Comparison of ENCODE assay signal across 16 cellular contexts in the genomic region with DNA sequence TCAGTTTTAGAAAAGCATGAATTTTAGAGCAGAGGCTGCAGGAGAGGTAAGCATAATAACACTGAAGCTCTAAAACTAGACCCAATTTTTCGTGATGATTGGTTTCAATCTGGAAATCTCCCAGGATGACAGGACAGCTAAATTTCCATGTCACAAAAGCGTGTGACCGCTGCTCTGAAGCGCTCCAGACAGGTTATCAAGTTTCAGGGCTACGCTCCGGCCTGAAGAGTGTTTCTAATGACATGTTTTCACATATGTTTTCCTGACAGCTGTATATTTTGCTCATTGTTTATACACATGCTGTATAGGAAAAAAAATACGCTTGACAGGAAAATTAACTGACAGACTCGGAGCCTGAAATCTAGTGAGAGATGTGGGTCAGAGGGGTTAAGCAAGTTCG.
DNase-seq lines count a peak whose midpoint lies in the region; ATAC-seq and TF ChIP-seq lines count a peak whose summit lies in the region.
"Had no signal": no experiment of that assay in that cellular context is flagged by ENCODE, and none has a peak within 500 bp of the region (broad histone marks: within the 10 kb centered on the region; RNA-seq: fewer than 3 reads in every experiment).

No MANE protein-coding gene starts in this region.

- H3K4me1 ChIP-seq in SJCRH30 (peaks cover 16% of the 10 kb centered on the region; the same call in 1 of the 2 replicates), gastrocnemius medialis (peaks cover 0 to 3% of the 10 kb centered on the region in 2 donors)
- H3K4me1 ChIP-seq: BE2C had no signal

- in situ Hi-C loops in gastrocnemius medialis (cut with MboI; ENCODE audit: low sequenced_read_pairs in 4 of 4) = no loop called here

- peak overlapping the region; percentile 13 for H3K4me3 ChIP-seq in SJCRH30
- no peak overlapping the region for H3K4me3 ChIP-seq in gastrocnemius medialis
- H3K4me3 ChIP-seq: GM12878 had no signal

- ATAC-seq in gastrocnemius medialis (peak in 1 of 2 donors; percentile 82), GM21423 (IDR thresholded peaks at IDR 0.05; ENCODE audit: unreplicated experiment) (no peak), HG03045 (IDR thresholded peaks at IDR 0.05; ENCODE audit: unreplicated experiment) (no peak)
- ATAC-seq: GM12878, HepG2 had no signal

- H3K9me3 ChIP-seq in SJCRH30 (replicated peaks) = no peaks in the 10 kb centered on the region
- no peaks in the 10 kb centered on the region for H3K9me3 ChIP-seq in gastrocnemius medialis
- H3K9me3 ChIP-seq: BE2C had no signal

- TF ChIP-seq POLR2A in gastrocnemius medialis (IDR thresholded peaks at IDR 0.05) = no peak

- no peak for TF ChIP-seq CTCF in gastrocnemius medialis (IDR thresholded peaks at IDR 0.05 in 4 of 5, conservative IDR thresholded peaks at IDR 0.05 in 1 of 5)

- DNase-seq in SJCRH30 (peak; percentile 38 to 58), left kidney (ENCODE audit: low read depth, low spot score) (peak; percentile 67), gastrocnemius medialis (no peak)
- DNase-seq in activated CD4-positive, alpha-beta T cell treated with anti-CD3 and anti-CD28 coated beads for 4 hours = no peak
- DNase-seq: ACHN; C1 segment of cervical spinal cord; CD4-positive, CD25-positive, alpha-beta regulatory T cell; CD8-positive, alpha-beta memory T cell; COR-L47; DMS 273 treated with DMSO at 0.1 percent for 48 hours; EL had no signal

- H3K36me3 ChIP-seq in SJCRH30 (no peaks in the 10 kb centered on the region), gastrocnemius medialis (no peaks in the 10 kb centered on the region)
- H3K36me3 ChIP-seq: BE2C had no signal

- intact Hi-C loops in gastrocnemius medialis (cut with DNase I; ENCODE audit: low total_unique reads) = no loop called here

- no peaks in the 10 kb centered on the region for H3K27me3 ChIP-seq in SJCRH30
- no peaks in the 10 kb centered on the region for H3K27me3 ChIP-seq in gastrocnemius medialis
- H3K27me3 ChIP-seq: BE2C had no signal

- H3K27ac ChIP-seq in SJCRH30 = peak overlapping the region; percentile 17; the same call in 1 of the 2 replicates
- H3K27ac ChIP-seq in gastrocnemius medialis = peak overlapping the region; percentile 36 to 67 (median 46)

Comparison
In these comparisons a context has a peak if more than half of its experiments do, and no peak if none do; other contexts are left out.
1. DNase-seq: peak in SJCRH30 (2 of 2) and left kidney (single experiment); none in gastrocnemius medialis (0 of 2) and activated CD4-positive, alpha-beta T cell treated with anti-CD3 and anti-CD28 coated beads for 4 hours (0 of 2).